1 cellular context compared by ENCODE assay signal in genomic region chr19:11374449-11375142, GRCh38.
TF ChIP-seq lines count a peak whose summit lies in the region.

SWSAP1 (plus strand) TSS chr19:11374666; CDS start chr19:11374681, 15 bp downstream.

TF ChIP-seq in SK-N-SH, 30 proteins besides CTCF, POLR2A, EP300 and RAD21 (continued from another document):
- TF ChIP-seq IRF3 (IDR thresholded peaks at IDR 0.05; ENCODE audit: low read depth, low read length) (peak; percentile 63), MXI1 (IDR thresholded peaks at IDR 0.05; ENCODE audit: low read depth, low read length) (peak; percentile 63; the same call in 1 of the 2 replicates), FOXJ3 (CRISPR knock-in tag; IDR thresholded peaks at IDR 0.05) (no peak), PBX3 (IDR thresholded peaks at IDR 0.05) (peak; percentile 98), CHD2 (IDR thresholded peaks at IDR 0.05; ENCODE audit: low read length, partially characterized antibody) (peak; percentile 72), REST (IDR thresholded peaks at IDR 0.05; ENCODE audit: low read depth, low read length) (no peak), ZBTB33 (IDR thresholded peaks at IDR 0.05; ENCODE audit: borderline replicate concordance, low read depth) (no peak)
